ENCODE assay signal across 27 cellular contexts in the genomic region with DNA sequence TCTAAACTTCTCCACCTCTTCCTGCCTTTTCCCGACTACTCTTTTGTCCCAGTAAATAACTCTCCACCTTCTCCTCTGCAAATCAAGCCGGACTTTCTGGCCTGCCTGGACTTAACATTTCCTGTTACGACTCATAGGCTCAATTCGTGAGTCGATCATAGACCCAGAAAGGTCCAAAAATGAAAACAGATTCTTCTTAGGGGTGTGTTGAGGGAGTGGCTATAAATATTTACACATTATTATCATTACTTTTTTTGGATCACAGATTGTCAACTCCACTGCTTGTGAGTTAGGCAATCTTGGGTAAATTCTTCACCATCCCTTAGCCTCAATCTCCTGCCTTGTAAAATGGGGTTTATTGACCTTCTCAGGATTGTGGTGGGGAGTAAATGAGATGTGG. TPM values are rescaled to one million over a fixed set of nuclear protein-coding genes. Genes with fewer than 3 reads are reported as not detected.
A peak's percentile ranks its signal among the peaks of the same experiment; 100 is the strongest.
DNase-seq lines count a peak whose midpoint lies in the region; ATAC-seq, FAIRE-seq and TF ChIP-seq lines count a peak whose summit lies in the region.
"Had no signal": no experiment of that assay in that cellular context is flagged by ENCODE, and none has a peak within 500 bp of the region (broad histone marks: within the 10 kb centered on the region; RNA-seq: fewer than 3 reads in every experiment).

No MANE protein-coding gene starts in this region.

- H2AFZ ChIP-seq in mesenchymal stem cell (ENCODE audit: low read depth, low read length) = no peak overlapping the region
- H2AFZ ChIP-seq: neural progenitor cell had no signal

- no peak overlapping the region for H3K4me3 ChIP-seq in mesenchymal stem cell (ENCODE audit: insufficient read depth in 1 of 2, low read depth in 1 of 2, low read length in 2 of 2)
- H3K4me3 ChIP-seq in tibial nerve = no peak overlapping the region
- H3K4me3 ChIP-seq in uterus = no peak overlapping the region
- H3K4me3 ChIP-seq: neural progenitor cell, SJSA1 had no signal

- H3K23ac ChIP-seq in mesenchymal stem cell (ENCODE audit: low read length in 2 of 2) = no peak overlapping the region

- no peak overlapping the region for H4K91ac ChIP-seq in mesenchymal stem cell (ENCODE audit: low read length)

- ATAC-seq in GM21825 (IDR thresholded peaks at IDR 0.05; ENCODE audit: unreplicated experiment) = no peak
- ATAC-seq: activated naive CD8-positive, alpha-beta T cell treated with anti-CD3 and anti-CD28 coated beads, Interleukin-2, amount 50 U/mL, for 24 hours; activated T-helper 17 cell treated with anti-CD3 and anti-CD28 coated beads, Interleukin-2, amount 50 U/mL, for 72 hours; right cardiac atrium had no signal

- H3K9me3 ChIP-seq in mesenchymal stem cell (ENCODE audit: control insufficient read depth, low read length) (no peaks in the 10 kb centered on the region), tibial nerve (no peaks in the 10 kb centered on the region), uterus (no peaks in the 10 kb centered on the region)
- H3K9me3 ChIP-seq: BE2C, SJSA1 had no signal

- peak in 1 of 2 donors; percentile 9 for TF ChIP-seq EP300 in tibial nerve (IDR thresholded peaks at IDR 0.05)

- H3K79me1 ChIP-seq in mesenchymal stem cell (replicated peaks; ENCODE audit: low read length, poor library complexity, severe bottlenecking) = no peaks in the 10 kb centered on the region

- H3K4ac ChIP-seq in mesenchymal stem cell (ENCODE audit: low read depth in 1 of 2, low read length in 2 of 2) = no peak overlapping the region

- intact Hi-C loops in posterior cingulate gyrus (cut with DNase I) = no loop called here
- intact Hi-C loops in uterus (cut with DNase I; ENCODE audit: low total_unique reads) = no loop called here

- H2AK5ac ChIP-seq in mesenchymal stem cell (ENCODE audit: low read length, severe bottlenecking) = no peak overlapping the region

- peak overlapping the region; percentile 68 for H3K27ac Mint-ChIP-seq in chondrocyte (ENCODE audit: unreplicated experiment)
- H3K27ac Mint-ChIP-seq: activated naive CD8-positive, alpha-beta T cell treated with anti-CD3 and anti-CD28 coated beads, Interleukin-2, amount 50 U/mL, for 24 hours; activated T-helper 17 cell treated with anti-CD3 and anti-CD28 coated beads, Interleukin-2, amount 50 U/mL, for 72 hours; mesothelial cell of epicardium; neural progenitor cell; stimulated activated naive CD8-positive, alpha-beta T cell treated with anti-CD3 and anti-CD28 coated beads, Interleukin-15, Interleukin-2, amounts not matched to agents 100 ng/mL and 50 ng/mL, for 24 hours had no signal

- no peak overlapping the region for H3K18ac ChIP-seq in mesenchymal stem cell (ENCODE audit: low read depth in 1 of 2, low read length in 2 of 2)

- H3K27me3 Mint-ChIP-seq in chondrocyte (ENCODE audit: low read depth) = peaks cover 17% of the 10 kb centered on the region

- no peak overlapping the region for H3K14ac ChIP-seq in mesenchymal stem cell (ENCODE audit: low read length in 2 of 2)

- no peak overlapping the region for H4K8ac ChIP-seq in mesenchymal stem cell (ENCODE audit: low read length)

- no peaks in the 10 kb centered on the region for H3K36me3 Mint-ChIP-seq in chondrocyte (ENCODE audit: low read depth)
- H3K36me3 Mint-ChIP-seq: mesothelial cell of epicardium, neural progenitor cell had no signal

- H3K27ac ChIP-seq in mesenchymal stem cell (ENCODE audit: low read length, poor library complexity, severe bottlenecking) (no peak overlapping the region), tibial nerve (peak overlapping the region in 3 of 4 donors; percentile 49 to 80 (median 50)), uterus (peak overlapping the region in 1 of 2 donors; percentile 33)
- H3K27ac ChIP-seq: neural progenitor cell, SJSA1 had no signal

- WGBS in mesenchymal stem cell = 53% methylated on average over 2 of the region's 5 CpGs
- WGBS in tibial nerve, 2 donors = 58% methylated on average over 5 of the region's 5 CpGs

- FAIRE-seq in GM19239 (lab: Jason Lieb, UNC) = no peak
- FAIRE-seq: G401.6, GM12892 had no signal

- no peaks in the 10 kb centered on the region for H3K4me1 ChIP-seq in mesenchymal stem cell (ENCODE audit: control insufficient read depth, insufficient read depth, low read depth, low read length)
- H3K4me1 ChIP-seq in tibial nerve = peaks cover 0 to 68% (median 7%) of the 10 kb centered on the region in 4 donors
- peaks cover 0 to 6% of the 10 kb centered on the region in 2 donors for H3K4me1 ChIP-seq in uterus
- H3K4me1 ChIP-seq: BE2C, neural progenitor cell, SJSA1 had no signal

- peaks cover 30% of the 10 kb centered on the region for H3K4me1 Mint-ChIP-seq in chondrocyte (ENCODE audit: low read depth)
- H3K4me1 Mint-ChIP-seq: activated naive CD8-positive, alpha-beta T cell treated with anti-CD3 and anti-CD28 coated beads, Interleukin-2, amount 50 U/mL, for 24 hours; activated T-helper 17 cell treated with anti-CD3 and anti-CD28 coated beads, Interleukin-2, amount 50 U/mL, for 72 hours had no signal

- H2BK5ac ChIP-seq in mesenchymal stem cell (ENCODE audit: low read depth, low read length, poor library complexity, severe bottlenecking) = no peak overlapping the region

- no peak for TF ChIP-seq CTCF in chondrocyte (IDR thresholded peaks at IDR 0.05)
- TF ChIP-seq CTCF in tibial nerve (IDR thresholded peaks at IDR 0.05) = no peak
- TF ChIP-seq CTCF in uterus (IDR thresholded peaks at IDR 0.05) = no peak

- H3K4me3 Mint-ChIP-seq in chondrocyte (ENCODE audit: unreplicated experiment) = no peak overlapping the region
- H3K4me3 Mint-ChIP-seq: activated naive CD8-positive, alpha-beta T cell treated with anti-CD3 and anti-CD28 coated beads, Interleukin-2, amount 50 U/mL, for 24 hours; activated T-helper 17 cell treated with anti-CD3 and anti-CD28 coated beads, Interleukin-2, amount 50 U/mL, for 72 hours; mesothelial cell of epicardium; neural progenitor cell; stimulated activated naive CD8-positive, alpha-beta T cell treated with anti-CD3 and anti-CD28 coated beads, Interleukin-15, Interleukin-2, amounts not matched to agents 100 ng/mL and 50 ng/mL, for 24 hours had no signal

- H3K9ac ChIP-seq in mesenchymal stem cell (ENCODE audit: low read length) = peak overlapping the region; percentile 33
- H3K9ac ChIP-seq: neural progenitor cell had no signal

- no peaks in the 10 kb centered on the region for H3K36me3 ChIP-seq in mesenchymal stem cell (ENCODE audit: control insufficient read depth in 1 of 2, insufficient read depth in 2 of 2, low read depth in 1 of 2, low read length in 2 of 2)
- H3K36me3 ChIP-seq in tibial nerve = no peaks in the 10 kb centered on the region
- no peaks in the 10 kb centered on the region for H3K36me3 ChIP-seq in uterus
- H3K36me3 ChIP-seq: BE2C, neural progenitor cell, SJSA1 had no signal

- peak; percentile 55 for DNase-seq in GM04504 (ENCODE audit: low read depth)
- DNase-seq in chondrocyte (ENCODE audit: low spot score) = no peak
- DNase-seq in mesenchymal stem cell = no peak
- no peak for DNase-seq in tibial nerve (ENCODE audit: low spot score in 2 of 2)
- DNase-seq in posterior cingulate gyrus = no peak
- DNase-seq in uterus = no peak
- no peak for DNase-seq in GM19239 (ENCODE audit: insufficient read length, low spot score)
- DNase-seq: activated CD4-positive, CD25-positive, alpha-beta regulatory T cell treated with anti-CD3 and anti-CD28 coated beads, Interleukin-2, amount 50 U/mL, for 72 hours; activated naive CD8-positive, alpha-beta T cell treated with anti-CD3 and anti-CD28 coated beads, Interleukin-2, amount 50 U/mL, for 24 hours; BE2C; effector memory CD4-positive, alpha-beta T cell; Kasumi-1; NCI-H1417; NCI-H748 treated with DMSO at 0.1 percent for 48 hours; OCI-M1; right cardiac atrium; stimulated activated CD4-positive, alpha-beta T cell treated with anti-CD3 and anti-CD28 coated beads, Interleukin-1b, Interleukin-23, amount 100 ng/mL, for 48 hours had no signal

- no peak overlapping the region for H2BK120ac ChIP-seq in mesenchymal stem cell (ENCODE audit: low read depth, low read length)

- TF ChIP-seq POLR2A in tibial nerve (IDR thresholded peaks at IDR 0.05) (no peak), uterus (IDR thresholded peaks at IDR 0.05) (no peak)

- no peak overlapping the region for H2BK12ac ChIP-seq in mesenchymal stem cell (ENCODE audit: low read length in 2 of 2)

- no peak overlapping the region for H3K4me2 ChIP-seq in mesenchymal stem cell (ENCODE audit: low read length, poor library complexity, severe bottlenecking)
- H3K4me2 ChIP-seq: neural progenitor cell had no signal

- H3K27me3 ChIP-seq in mesenchymal stem cell (ENCODE audit: control insufficient read depth in 1 of 2, insufficient read depth in 1 of 2, low read length in 2 of 2) (peaks cover 0 to 56% of the 10 kb centered on the region in 2 experiments), tibial nerve (no peaks in the 10 kb centered on the region), uterus (no peaks in the 10 kb centered on the region)
- H3K27me3 ChIP-seq: BE2C had no signal

- no peak overlapping the region for H2BK15ac ChIP-seq in mesenchymal stem cell (ENCODE audit: low read depth, poor library complexity, severe bottlenecking)

- no peaks in the 10 kb centered on the region for H3K9me3 Mint-ChIP-seq in chondrocyte (ENCODE audit: low read depth)
- H3K9me3 Mint-ChIP-seq: activated naive CD8-positive, alpha-beta T cell treated with anti-CD3 and anti-CD28 coated beads, Interleukin-2, amount 50 U/mL, for 24 hours; activated T-helper 17 cell treated with anti-CD3 and anti-CD28 coated beads, Interleukin-2, amount 50 U/mL, for 72 hours; mesothelial cell of epicardium; neural progenitor cell; stimulated activated naive CD8-positive, alpha-beta T cell treated with anti-CD3 and anti-CD28 coated beads, Interleukin-15, Interleukin-2, amounts not matched to agents 100 ng/mL and 50 ng/mL, for 24 hours had no signal

RNA-seq across cellular contexts. Expression of a gene that starts 58.9 kb away (rescaled TPM):
- total RNA-seq in chondrocyte (not detected in 3 replicates), tibial nerve (not detected), uterus (1 to 10 TPM in 1 of 4 donors, under 1 TPM in 2, not detected in 1; 0.15 to 5.6 (median 0.41) TPM)
- polyA plus RNA-seq in mesenchymal stem cell (2013, experiment 1 of 2) = not detected
- polyA plus RNA-seq in mesenchymal stem cell (2013, experiment 2 of 2) = not detected
- total RNA-seq: activated CD8-positive, alpha-beta memory T cell treated with anti-CD3 and anti-CD28 coated beads for 36 hours; activated T-helper 17 cell treated with anti-CD3 and anti-CD28 coated beads, Interleukin-2, amount 50 U/mL, for 72 hours; cardiac septum; mesothelial cell of epicardium; SJSA1 had no signal
